Comparison of ENCODE assay signal across 31 cellular contexts in genomic region chr1:18057643-18058042, GRCh38. TPM values are rescaled to one million over a fixed set of nuclear protein-coding genes. Genes with fewer than 3 reads are reported as not detected.
"Had no signal": no experiment of that assay in that cellular context is flagged by ENCODE, and none has a peak within 500 bp of the region (broad histone marks: within the 10 kb centered on the region; RNA-seq: fewer than 3 reads in every experiment).

No MANE protein-coding gene starts in this region.

- H3K9me3 ChIP-seq: lower lobe of right lung, testis, thyroid gland, transverse colon, upper lobe of right lung had no signal

- ATAC-seq: left cardiac atrium; left lobe of liver; lower lobe of right lung; natural killer cell; stimulated activated naive B cell treated with anti-CD40 and anti-IgM and Interleukin-4, amounts not matched to agents 10 μg/mL and 1 μg/mL and 100 μg/mL, for 72 hours; stimulated activated naive CD8-positive, alpha-beta T cell treated with anti-CD3 and anti-CD28 coated beads, Interleukin-15, Interleukin-2, amounts not matched to agents 100 U/mL and 50 U/mL, for 24 hours; upper lobe of right lung had no signal

- H3K4me3 ChIP-seq: lower lobe of right lung, neural progenitor cell, right atrium auricular region, sigmoid colon, skin epidermis, stomach, testis, thyroid gland, transverse colon, upper lobe of right lung had no signal

- H3K27ac ChIP-seq: lower lobe of right lung, neural progenitor cell, neutrophil, parathyroid adenoma, right atrium auricular region, sigmoid colon, skin epidermis, stomach, testis, thyroid gland, transverse colon, upper lobe of right lung had no signal

- H3K36me3 Mint-ChIP-seq: natural killer cell; neural progenitor cell; stimulated activated naive B cell treated with anti-CD40 and anti-IgM and Interleukin-4, amounts not matched to agents 10 μg/mL and 1 μg/mL and 100 μg/mL, for 72 hours had no signal

- H3K9me3 Mint-ChIP-seq: nephron progenitor cell, neural progenitor cell had no signal

- DNase-seq: hippocampal formation; kidney glomerular epithelial cell; left cardiac atrium; lower lobe of right lung; mammary epithelial cell; mesenchymal stem cell; natural killer cell; nephron progenitor cell; occipital lobe; sigmoid colon; stimulated activated CD4-positive, alpha-beta T cell treated with anti-CD3 and anti-CD28 coated beads, Interleukin-12 subunit alpha, Interleukin-12 subunit beta, amount 100 ng/mL, for 4 hours; stimulated activated CD4-positive, alpha-beta T cell treated with anti-CD3 and anti-CD28 coated beads, Interleukin-15, amount 100 ng/mL, for 24 hours; stimulated activated CD4-positive, alpha-beta T cell treated with anti-CD3 and anti-CD28 coated beads, Interleukin-2, amount 100 ng/mL, for 24 hours; stimulated activated CD4-positive, alpha-beta T cell treated with anti-CD3 and anti-CD28 coated beads, Interleukin-4, amount 100 ng/mL, for 1 hour; stimulated activated naive B cell treated with anti-CD40 and anti-IgM and Interleukin-4, amounts not matched to agents 10 μg/mL and 1 μg/mL and 100 μg/mL, for 72 hours; stimulated activated naive CD8-positive, alpha-beta T cell treated with anti-CD3 and anti-CD28 coated beads, Interleukin-15, Interleukin-2, amounts not matched to agents 100 U/mL and 50 U/mL, for 24 hours; stomach; testis; thyroid gland; transverse colon; upper lobe of right lung had no signal

- H3K4me1 ChIP-seq: lower lobe of right lung, parathyroid adenoma, right atrium auricular region, sigmoid colon, stomach, testis, thyroid gland, transverse colon, upper lobe of right lung had no signal

- H3K79me2 ChIP-seq: parathyroid adenoma had no signal

- H3K27ac Mint-ChIP-seq: natural killer cell; nephron progenitor cell; neural progenitor cell; stimulated activated naive B cell treated with anti-CD40 and anti-IgM and Interleukin-4, amounts not matched to agents 10 μg/mL and 1 μg/mL and 100 μg/mL, for 72 hours had no signal

- H3K36me3 ChIP-seq: lower lobe of right lung, neural progenitor cell, neutrophil, right atrium auricular region, sigmoid colon, stomach, thyroid gland, transverse colon, upper lobe of right lung had no signal

- H3K27me3 ChIP-seq: neutrophil, right atrium auricular region, testis, thyroid gland had no signal

- H2AFZ ChIP-seq: neural progenitor cell, parathyroid adenoma had no signal

- H3K9ac ChIP-seq: neural progenitor cell, parathyroid adenoma had no signal

- H3K4me1 Mint-ChIP-seq: natural killer cell; nephron progenitor cell; stimulated activated naive B cell treated with anti-CD40 and anti-IgM and Interleukin-4, amounts not matched to agents 10 μg/mL and 1 μg/mL and 100 μg/mL, for 72 hours had no signal

- H3K4me3 Mint-ChIP-seq: natural killer cell; nephron progenitor cell; neural progenitor cell; stimulated activated naive B cell treated with anti-CD40 and anti-IgM and Interleukin-4, amounts not matched to agents 10 μg/mL and 1 μg/mL and 100 μg/mL, for 72 hours had no signal

RNA-seq across cellular contexts. Expression of gene IGSF21, which starts 50.0 kb away (rescaled TPM):
- total RNA-seq: mammary epithelial cell, natural killer cell, osteocyte, pulmonary artery endothelial cell, renal cortical epithelial cell had no signal
- polyA plus RNA-seq: keratinocyte, mammary epithelial cell had no signal
